Comparison of ENCODE assay signal across 1 cellular context in the genomic region with DNA sequence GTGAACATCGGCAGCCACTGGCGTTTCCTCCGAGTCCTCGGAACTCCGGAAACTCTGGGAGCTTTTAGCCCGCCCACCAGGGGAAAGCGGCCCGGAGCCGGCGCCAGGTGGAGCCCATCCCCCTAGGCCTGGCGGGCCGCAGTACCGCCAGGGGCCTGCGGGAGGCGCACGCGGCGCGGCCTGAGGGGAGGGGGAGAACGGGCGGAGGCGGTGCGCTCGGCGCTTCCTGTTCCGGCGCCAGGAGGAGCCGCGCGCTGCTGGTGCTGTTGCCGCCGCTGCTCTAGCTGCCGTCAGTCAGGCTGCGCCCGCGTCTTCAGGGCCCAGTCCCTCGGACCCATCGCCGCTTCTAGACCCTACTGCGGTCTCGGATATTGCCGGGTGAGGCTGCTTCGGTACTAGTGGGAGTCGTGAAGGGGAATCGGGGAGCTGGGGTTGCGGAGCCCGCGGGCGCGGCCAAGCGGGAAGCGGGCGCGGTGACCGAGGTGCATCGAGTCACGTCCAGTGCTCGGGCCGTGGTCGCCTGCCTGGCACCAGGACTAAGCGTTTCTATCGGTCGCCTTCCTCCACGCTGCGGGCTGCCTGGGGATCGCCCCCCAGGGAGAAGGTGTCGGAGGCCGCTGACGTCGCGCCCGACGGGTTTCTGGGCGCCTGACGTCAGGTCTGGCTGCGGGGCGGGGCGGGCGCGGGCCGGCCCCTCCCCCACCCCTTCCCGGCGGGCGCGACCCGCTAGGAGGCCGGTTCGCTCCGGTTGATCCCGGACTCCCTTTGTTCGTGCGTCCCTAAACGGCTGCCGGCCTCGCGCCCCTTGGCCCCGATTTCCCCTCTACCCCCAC.
TF ChIP-seq lines count a peak whose summit lies in the region.

A gene (plus strand): TSS at position 222 of the 833 bp plus-strand sequence. CDS start 10,037 bp downstream, outside the sequence.

TF ChIP-seq in HepG2, 621 proteins besides CTCF, POLR2A, EP300 and RAD21 (continued from another document and continues in another):
- TF ChIP-seq ZBTB3 (CRISPR knock-in tag; IDR thresholded peaks at IDR 0.05; ENCODE audit: borderline replicate concordance, low read depth) (peak; percentile 92; the same call in 1 of the 2 replicates), ZNF530 (CRISPR knock-in tag; IDR thresholded peaks at IDR 0.05; ENCODE audit: low read depth) (no peak), TRIM24 (CRISPR knock-in tag; IDR thresholded peaks at IDR 0.05) (no peak), ZNF33A (CRISPR knock-in tag; IDR thresholded peaks at IDR 0.05; ENCODE audit: borderline replicate concordance) (no peak), ZNF773 (CRISPR knock-in tag; IDR thresholded peaks at IDR 0.05; ENCODE audit: borderline replicate concordance) (no peak), MTA1 (CRISPR knock-in tag; IDR thresholded peaks at IDR 0.05; ENCODE audit: borderline replicate concordance) (peak; percentile 84; the same call in 1 of the 2 replicates), FOSL2 (CRISPR knock-in tag; IDR thresholded peaks at IDR 0.05) (peak; percentile 26), HDAC1 (CRISPR knock-in tag; IDR thresholded peaks at IDR 0.05) (peak; percentile 89), MLLT10 (CRISPR knock-in tag; IDR thresholded peaks at IDR 0.05) (no peak), ZNF468 (CRISPR knock-in tag; IDR thresholded peaks at IDR 0.05) (peak; percentile 90; the same call in 1 of the 2 replicates), ZSCAN21 (CRISPR knock-in tag; IDR thresholded peaks at IDR 0.05; ENCODE audit: borderline replicate concordance) (peak; percentile 70; the same call in 1 of the 2 replicates), ZNF737 (CRISPR knock-in tag; IDR thresholded peaks at IDR 0.05; ENCODE audit: borderline replicate concordance) (peak; percentile 84; the same call in 1 of the 2 replicates), NFKB2 (CRISPR knock-in tag; IDR thresholded peaks at IDR 0.05; ENCODE audit: borderline replicate concordance) (peak; percentile 57), MYNN (CRISPR knock-in tag; IDR thresholded peaks at IDR 0.05; ENCODE audit: low read depth) (no peak), ZNF792 (CRISPR knock-in tag; IDR thresholded peaks at IDR 0.05) (peak; percentile 87), ZNF749 (CRISPR knock-in tag; IDR thresholded peaks at IDR 0.05; ENCODE audit: borderline replicate concordance) (peak; percentile 85), REL (CRISPR knock-in tag; conservative IDR thresholded peaks at IDR 0.05) (no peak), ZKSCAN1 (IDR thresholded peaks at IDR 0.05; ENCODE audit: low read length) (no peak), SMAD1 (CRISPR knock-in tag; IDR thresholded peaks at IDR 0.05; ENCODE audit: borderline replicate concordance, low read depth) (0 out of 2 replicates have a peak, but pooled peaks have one; percentile 60), ZFP82 (CRISPR knock-in tag; IDR thresholded peaks at IDR 0.05; ENCODE audit: borderline replicate concordance) (peak; percentile 94), SKI (IDR thresholded peaks at IDR 0.05; ENCODE audit: partially characterized antibody) (peak; percentile 54), BCL6 (CRISPR knock-in tag; IDR thresholded peaks at IDR 0.05) (0 out of 2 replicates have a peak, but pooled peaks have one; percentile 15), SALL2 (CRISPR knock-in tag; IDR thresholded peaks at IDR 0.05) (peak; percentile 96), NFKBIZ (CRISPR knock-in tag; IDR thresholded peaks at IDR 0.05) (no peak; the same call in 1 of the 2 replicates), MED13 (CRISPR knock-in tag; IDR thresholded peaks at IDR 0.05) (peak; percentile 38; the same call in 1 of the 2 replicates), ZZZ3 (CRISPR knock-in tag; IDR thresholded peaks at IDR 0.05; ENCODE audit: borderline replicate concordance) (peak; percentile 90; the same call in 1 of the 2 replicates), ZNF713 (CRISPR knock-in tag; IDR thresholded peaks at IDR 0.05) (no peak; the same call in 1 of the 2 replicates)
- TF ChIP-seq, protein P1, sequence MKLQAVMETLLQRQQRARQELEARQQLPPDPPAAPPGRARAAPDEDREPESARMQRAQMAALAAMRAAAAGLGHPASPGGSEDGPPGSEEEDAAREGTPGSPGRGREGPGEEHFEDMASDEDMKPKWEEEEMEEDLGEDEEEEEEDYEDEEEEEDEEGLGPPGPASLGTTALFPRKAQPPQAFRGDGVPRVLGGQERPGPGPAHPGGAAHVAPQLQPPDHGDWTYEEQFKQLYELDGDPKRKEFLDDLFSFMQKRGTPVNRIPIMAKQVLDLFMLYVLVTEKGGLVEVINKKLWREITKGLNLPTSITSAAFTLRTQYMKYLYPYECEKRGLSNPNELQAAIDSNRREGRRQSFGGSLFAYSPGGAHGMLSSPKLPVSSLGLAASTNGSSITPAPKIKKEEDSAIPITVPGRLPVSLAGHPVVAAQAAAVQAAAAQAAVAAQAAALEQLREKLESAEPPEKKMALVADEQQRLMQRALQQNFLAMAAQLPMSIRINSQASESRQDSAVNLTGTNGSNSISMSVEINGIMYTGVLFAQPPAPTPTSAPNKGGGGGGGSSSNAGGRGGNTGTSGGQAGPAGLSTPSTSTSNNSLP (IDR thresholded peaks at IDR 0.05; ENCODE audit: low read depth, low read length) = peak; percentile 20; the same call in 1 of the 2 replicates
- TF ChIP-seq, protein P2, sequence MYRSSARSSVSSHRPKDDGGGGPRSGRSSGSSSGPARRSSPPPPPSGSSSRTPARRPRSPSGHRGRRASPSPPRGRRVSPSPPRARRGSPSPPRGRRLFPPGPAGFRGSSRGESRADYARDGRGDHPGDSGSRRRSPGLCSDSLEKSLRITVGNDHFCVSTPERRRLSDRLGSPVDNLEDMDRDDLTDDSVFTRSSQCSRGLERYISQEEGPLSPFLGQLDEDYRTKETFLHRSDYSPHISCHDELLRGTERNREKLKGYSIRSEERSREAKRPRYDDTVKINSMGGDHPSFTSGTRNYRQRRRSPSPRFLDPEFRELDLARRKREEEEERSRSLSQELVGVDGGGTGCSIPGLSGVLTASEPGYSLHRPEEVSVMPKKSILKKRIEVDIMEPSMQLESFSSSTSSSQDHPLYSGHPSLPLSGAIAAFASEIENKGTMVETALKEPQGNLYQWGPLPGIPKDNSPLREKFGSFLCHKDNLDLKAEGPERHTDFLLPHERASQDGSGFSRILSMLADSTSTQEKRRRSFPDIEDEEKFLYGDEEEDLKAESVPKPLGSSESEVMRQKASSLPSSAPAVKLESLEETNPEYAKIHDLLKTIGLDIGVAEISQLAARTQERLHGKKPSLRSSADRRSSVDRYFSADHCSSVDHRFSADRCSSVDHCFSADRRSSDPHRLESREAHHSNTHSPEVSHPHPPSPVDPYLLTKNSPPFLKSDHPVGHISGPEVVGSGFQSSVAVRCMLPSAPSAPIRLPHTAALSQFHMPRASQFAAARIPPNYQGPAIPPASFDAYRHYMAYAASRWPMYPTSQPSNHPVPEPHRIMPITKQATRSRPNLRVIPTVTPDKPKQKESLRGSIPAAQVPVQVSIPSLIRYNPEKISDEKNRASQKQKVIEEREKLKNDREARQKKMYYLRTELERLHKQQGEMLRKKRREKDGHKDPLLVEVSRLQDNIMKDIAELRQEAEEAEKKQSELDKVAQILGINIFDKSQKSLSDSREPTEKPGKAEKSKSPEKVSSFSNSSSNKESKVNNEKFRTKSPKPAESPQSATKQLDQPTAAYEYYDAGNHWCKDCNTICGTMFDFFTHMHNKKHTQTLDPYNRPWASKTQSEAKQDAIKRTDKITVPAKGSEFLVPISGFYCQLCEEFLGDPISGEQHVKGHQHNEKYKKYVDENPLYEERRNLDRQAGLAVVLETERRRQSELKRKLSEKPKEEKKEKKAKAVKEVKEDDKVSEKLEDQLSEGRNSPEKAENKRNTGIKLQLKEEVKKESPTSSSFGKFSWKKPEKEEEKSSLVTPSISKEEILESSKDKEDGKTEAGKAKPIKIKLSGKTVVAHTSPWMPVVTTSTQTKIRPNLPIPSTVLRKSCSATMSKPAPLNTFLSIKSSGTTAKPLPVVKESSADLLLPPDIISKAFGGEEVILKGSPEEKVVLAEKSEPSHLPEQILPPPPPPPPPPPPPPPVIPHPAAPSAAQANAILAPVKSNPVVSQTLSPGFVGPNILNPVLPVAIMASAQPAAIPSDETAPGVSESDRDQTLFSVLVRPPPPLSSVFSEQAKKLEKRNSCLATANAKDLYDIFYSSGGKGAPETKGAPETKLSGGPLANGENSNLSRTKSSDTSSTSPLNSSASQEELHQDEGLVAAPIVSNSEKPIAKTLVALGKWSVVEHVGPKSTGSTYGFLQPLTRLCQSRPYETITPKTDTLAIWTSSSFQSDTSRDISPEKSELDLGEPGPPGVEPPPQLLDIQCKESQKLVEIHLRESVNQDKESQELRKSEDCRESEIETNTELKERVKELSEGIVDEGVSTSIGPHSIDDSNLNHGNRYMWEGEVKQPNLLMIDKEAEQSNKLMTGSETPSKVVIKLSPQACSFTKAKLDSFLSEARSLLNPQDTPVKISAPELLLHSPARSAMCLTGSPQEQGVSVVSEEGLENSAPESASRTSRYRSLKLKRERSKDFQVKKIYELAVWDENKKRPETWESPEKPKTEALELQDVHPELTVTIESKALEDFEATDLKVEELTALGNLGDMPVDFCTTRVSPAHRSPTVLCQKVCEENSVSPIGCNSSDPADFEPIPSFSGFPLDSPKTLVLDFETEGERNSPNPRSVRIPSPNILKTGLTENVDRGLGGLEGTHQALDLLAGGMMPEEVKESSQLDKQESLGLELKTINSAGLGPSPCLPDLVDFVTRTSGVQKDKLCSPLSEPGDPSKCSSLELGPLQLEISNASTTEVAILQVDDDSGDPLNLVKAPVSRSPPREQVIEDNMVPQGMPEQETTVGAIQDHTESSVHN (CRISPR knock-in tag; IDR thresholded peaks at IDR 0.05) = peak; percentile 93; the same call in 1 of the 2 replicates
- TF ChIP-seq, protein P3, sequence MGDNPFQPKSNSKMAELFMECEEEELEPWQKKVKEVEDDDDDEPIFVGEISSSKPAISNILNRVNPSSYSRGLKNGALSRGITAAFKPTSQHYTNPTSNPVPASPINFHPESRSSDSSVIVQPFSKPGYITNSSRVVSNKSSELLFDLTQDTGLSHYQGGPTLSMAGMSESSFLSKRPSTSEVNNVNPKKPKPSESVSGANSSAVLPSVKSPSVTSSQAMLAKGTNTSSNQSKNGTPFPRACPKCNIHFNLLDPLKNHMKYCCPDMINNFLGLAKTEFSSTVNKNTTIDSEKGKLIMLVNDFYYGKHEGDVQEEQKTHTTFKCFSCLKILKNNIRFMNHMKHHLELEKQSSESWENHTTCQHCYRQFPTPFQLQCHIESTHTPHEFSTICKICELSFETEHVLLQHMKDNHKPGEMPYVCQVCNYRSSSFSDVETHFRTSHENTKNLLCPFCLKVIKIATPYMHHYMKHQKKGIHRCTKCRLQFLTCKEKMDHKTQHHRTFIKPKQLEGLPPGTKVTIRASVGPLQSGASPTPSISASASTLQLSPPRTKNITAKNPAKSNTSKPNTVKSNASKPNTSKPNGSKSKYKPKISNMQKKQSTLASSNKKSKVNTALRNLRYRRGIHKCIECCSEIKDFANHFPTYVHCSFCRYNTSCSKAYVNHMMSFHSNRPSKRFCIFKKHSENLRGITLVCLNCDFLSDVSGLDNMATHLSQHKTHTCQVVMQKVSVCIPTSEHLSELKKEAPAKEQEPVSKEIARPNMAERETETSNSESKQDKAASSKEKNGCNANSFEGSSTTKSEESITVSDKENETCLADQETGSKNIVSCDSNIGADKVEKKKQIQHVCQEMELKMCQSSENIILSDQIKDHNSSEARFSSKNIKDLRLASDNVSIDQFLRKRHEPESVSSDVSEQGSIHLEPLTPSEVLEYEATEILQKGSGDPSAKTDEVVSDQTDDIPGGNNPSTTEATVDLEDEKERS (CRISPR knock-in tag; IDR thresholded peaks at IDR 0.05) = peak; percentile 67; the same call in 1 of the 2 replicates
- TF ChIP-seq, protein P4, sequence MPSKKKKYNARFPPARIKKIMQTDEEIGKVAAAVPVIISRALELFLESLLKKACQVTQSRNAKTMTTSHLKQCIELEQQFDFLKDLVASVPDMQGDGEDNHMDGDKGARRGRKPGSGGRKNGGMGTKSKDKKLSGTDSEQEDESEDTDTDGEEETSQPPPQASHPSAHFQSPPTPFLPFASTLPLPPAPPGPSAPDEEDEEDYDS (CRISPR knock-in tag; IDR thresholded peaks at IDR 0.05) = peak; percentile 67
- TF ChIP-seq, protein P5, sequence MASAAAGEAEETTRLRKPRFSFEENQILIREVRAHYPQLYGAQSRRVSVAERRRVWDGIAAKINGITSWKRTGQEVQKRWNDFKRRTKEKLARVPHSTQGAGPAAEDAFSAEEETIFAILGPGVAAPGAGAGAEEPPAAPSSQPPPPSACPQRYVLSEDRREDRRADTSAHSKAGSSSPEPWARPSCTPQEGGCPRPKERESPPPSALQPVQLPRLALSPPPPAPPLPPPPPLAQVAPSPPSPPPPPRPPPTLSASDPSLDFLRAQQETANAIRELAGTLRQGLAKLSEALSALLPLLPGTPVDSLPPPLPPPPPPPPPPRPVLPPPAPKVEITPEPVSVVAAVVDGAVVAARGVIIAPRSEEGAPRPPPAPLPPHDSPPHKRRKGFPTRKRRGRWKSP (CRISPR knock-in tag; IDR thresholded peaks at IDR 0.05) = peak; percentile 94
- TF ChIP-seq, protein P6, sequence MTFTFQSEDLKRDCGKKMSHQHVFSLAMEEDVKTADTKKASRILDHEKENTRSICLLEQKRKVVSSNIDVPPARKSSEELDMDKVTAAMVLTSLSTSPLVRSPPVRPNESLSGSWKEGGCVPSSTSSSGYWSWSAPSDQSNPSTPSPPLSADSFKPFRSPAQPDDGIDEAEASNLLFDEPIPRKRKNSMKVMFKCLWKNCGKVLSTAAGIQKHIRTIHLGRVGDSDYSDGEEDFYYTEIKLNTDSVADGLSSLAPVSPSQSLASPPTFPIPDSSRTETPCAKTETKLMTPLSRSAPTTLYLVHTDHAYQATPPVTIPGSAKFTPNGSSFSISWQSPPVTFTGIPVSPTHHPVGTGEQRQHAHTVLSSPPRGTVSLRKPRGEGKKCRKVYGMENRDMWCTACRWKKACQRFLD (CRISPR knock-in tag; IDR thresholded peaks at IDR 0.05; ENCODE audit: borderline replicate concordance) = peak; percentile 88; the same call in 1 of the 2 replicates
- TF ChIP-seq, protein P7, sequence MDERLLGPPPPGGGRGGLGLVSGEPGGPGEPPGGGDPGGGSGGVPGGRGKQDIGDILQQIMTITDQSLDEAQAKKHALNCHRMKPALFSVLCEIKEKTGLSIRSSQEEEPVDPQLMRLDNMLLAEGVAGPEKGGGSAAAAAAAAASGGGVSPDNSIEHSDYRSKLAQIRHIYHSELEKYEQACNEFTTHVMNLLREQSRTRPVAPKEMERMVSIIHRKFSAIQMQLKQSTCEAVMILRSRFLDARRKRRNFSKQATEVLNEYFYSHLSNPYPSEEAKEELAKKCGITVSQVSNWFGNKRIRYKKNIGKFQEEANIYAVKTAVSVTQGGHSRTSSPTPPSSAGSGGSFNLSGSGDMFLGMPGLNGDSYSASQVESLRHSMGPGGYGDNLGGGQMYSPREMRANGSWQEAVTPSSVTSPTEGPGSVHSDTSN (CRISPR knock-in tag; IDR thresholded peaks at IDR 0.05) = no peak
